Comparison of ENCODE assay signal across 5 cellular contexts in the genomic region with DNA sequence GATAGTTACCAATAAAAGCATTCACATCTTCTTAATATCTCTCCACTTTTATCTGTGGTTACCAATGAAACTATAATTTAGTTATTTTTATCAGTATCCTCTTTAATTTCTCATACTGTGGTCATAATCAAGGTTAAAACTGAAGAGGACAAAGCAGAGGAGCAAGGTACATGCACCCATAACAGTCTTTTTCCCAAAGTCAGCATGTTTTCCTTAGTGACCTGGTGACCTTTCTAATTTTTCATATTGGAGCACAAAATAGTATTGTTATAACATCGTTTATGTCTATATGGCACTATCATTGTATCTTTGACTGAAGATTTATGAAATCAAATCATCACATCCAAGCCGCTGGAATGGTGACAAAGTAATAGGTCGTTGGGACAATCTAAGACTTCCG.
"Had no signal": no experiment of that assay in that cellular context is flagged by ENCODE, and none has a peak within 500 bp of the region (broad histone marks: within the 10 kb centered on the region; RNA-seq: fewer than 3 reads in every experiment).

No MANE protein-coding gene starts in this region.

- DNase-seq: KBM-7, KG1 had no signal

- ATAC-seq: K562 had no signal

- FAIRE-seq: HTR-8/SVneo, K562 had no signal

- H3K4me3 ChIP-seq: K562 had no signal

- H3K27ac ChIP-seq: HL-60 had no signal
